19 cellular contexts compared by ENCODE assay signal in the genomic region with DNA sequence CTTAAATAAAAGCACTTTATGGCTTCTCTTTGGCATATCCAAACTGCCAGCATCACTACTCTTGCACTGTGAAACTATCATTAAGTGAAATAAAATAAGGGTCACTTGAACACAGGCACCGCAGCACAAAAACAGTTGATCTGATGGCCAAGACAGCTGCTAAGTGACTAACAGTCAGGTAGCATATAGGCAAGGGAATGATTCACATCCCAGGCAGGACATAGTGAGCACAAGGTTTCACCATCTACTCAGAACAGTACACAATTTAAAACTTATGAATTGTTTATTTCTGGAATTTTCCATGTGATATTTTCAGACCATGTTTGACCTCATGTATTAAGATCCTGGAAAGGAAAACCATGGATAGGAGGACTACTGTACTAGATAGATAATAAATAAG.
DNase-seq lines count a peak whose midpoint lies in the region; ATAC-seq and TF ChIP-seq lines count a peak whose summit lies in the region.
"Had no signal": no experiment of that assay in that cellular context is flagged by ENCODE, and none has a peak within 500 bp of the region (broad histone marks: within the 10 kb centered on the region; RNA-seq: fewer than 3 reads in every experiment).

No MANE protein-coding gene starts in this region.

- peak overlapping the region; percentile 87 for H3K27ac Mint-ChIP-seq in dendritic cell treated with granulocyte-macrophage colony-stimulating factor and Interleukin-4, amounts not matched to agents 40 ng/mL and 50 ng/mL, for 4 days
- H3K27ac Mint-ChIP-seq: B cell; CD4-positive, alpha-beta memory T cell had no signal

- no peak overlapping the region for H2AFZ ChIP-seq in GM23248

- H3K27ac ChIP-seq in GM23248 (no peak overlapping the region), gastrocnemius medialis (no peak overlapping the region)
- H3K27ac ChIP-seq: RWPE1, SJSA1 had no signal

- H3K4me3 ChIP-seq in GM23248 (no peak overlapping the region), gastrocnemius medialis (no peak overlapping the region)
- H3K4me3 ChIP-seq: K562, SJSA1 had no signal

- H3K4me1 Mint-ChIP-seq in dendritic cell treated with granulocyte-macrophage colony-stimulating factor and Interleukin-4, amounts not matched to agents 40 ng/mL and 50 ng/mL, for 4 days (ENCODE audit: low read depth), result peaks cover 46% of the 10 kb centered on the region
- H3K4me1 Mint-ChIP-seq: B cell had no signal

- in situ Hi-C loops in GM23248 (cut with MboI) (no loop called here), gastrocnemius medialis (cut with MboI; ENCODE audit: low sequenced_read_pairs in 4 of 4) (no loop called here)

- no peak for ATAC-seq in gastrocnemius medialis

- DNase-seq in GM23248, result peak; percentile 52
- DNase-seq in RPMI7951 (ENCODE audit: low read depth), result peak; percentile 48
- peak; percentile 49 for DNase-seq in kidney tubule cell (ENCODE audit: low spot score)
- DNase-seq in gastrocnemius medialis, result no peak
- no peak for DNase-seq in NCI-H1417 (lab: John Stamatoyannopoulos, UW)
- DNase-seq in RKO (ENCODE audit: low spot score), result no peak
- no peak for DNase-seq in activated CD8-positive, alpha-beta memory T cell treated with anti-CD3 and anti-CD28 coated beads, Interleukin-2, amount 50 U/mL, for 4 hours
- DNase-seq: CD4-positive, alpha-beta memory T cell; DMS79; GF-D8; NCI-H1105 treated with DMSO at 0.1 percent for 48 hours; NCI-H1930; NCI-H2171 treated with DMSO at 0.1 percent for 48 hours; NCI-H510A treated with DMSO at 0.1 percent for 48 hours had no signal

- no peak for TF ChIP-seq POLR2A in gastrocnemius medialis (IDR thresholded peaks at IDR 0.05)

- intact Hi-C loops in dendritic cell treated with granulocyte-macrophage colony-stimulating factor and Interleukin-4, amounts not matched to agents 40 ng/mL and 50 ng/mL, for 4 days (cut with micrococcal nuclease), result no loop called here
- intact Hi-C loops in gastrocnemius medialis (cut with DNase I; ENCODE audit: low total_unique reads), result no loop called here

- H3K4me1 ChIP-seq in GM23248 (ENCODE audit: insufficient read depth) (peaks cover 43% of the 10 kb centered on the region), gastrocnemius medialis (no peaks in the 10 kb centered on the region)

- no peak overlapping the region for H3K4me3 Mint-ChIP-seq in dendritic cell treated with granulocyte-macrophage colony-stimulating factor and Interleukin-4, amounts not matched to agents 40 ng/mL and 50 ng/mL, for 4 days
- H3K4me3 Mint-ChIP-seq: B cell; CD4-positive, alpha-beta memory T cell had no signal

- H3K9ac ChIP-seq in GM23248, result no peak overlapping the region

- WGBS in GM23248 (ENCODE audit: low coverage in 1 of 2, low lambda C conversion rate in 2 of 2, missing lambda C conversion rate in 2 of 2), 2 experiments, result 88 to 100% methylated on average over 1 of the region's 1 CpG

- H3K4me2 ChIP-seq in GM23248 (ENCODE audit: unreplicated experiment), result no peak overlapping the region

- H3F3A ChIP-seq in GM23248 (ENCODE audit: insufficient read depth), result peaks cover 34% of the 10 kb centered on the region

- H3K9me3 Mint-ChIP-seq in dendritic cell treated with granulocyte-macrophage colony-stimulating factor and Interleukin-4, amounts not matched to agents 40 ng/mL and 50 ng/mL, for 4 days, result no peaks in the 10 kb centered on the region

- H3K27me3 ChIP-seq in GM23248 (replicated peaks; ENCODE audit: insufficient read depth), result no peaks in the 10 kb centered on the region
- no peaks in the 10 kb centered on the region for H3K27me3 ChIP-seq in gastrocnemius medialis
- H3K27me3 ChIP-seq: SJSA1 had no signal

- H3K27me3 Mint-ChIP-seq in dendritic cell treated with granulocyte-macrophage colony-stimulating factor and Interleukin-4, amounts not matched to agents 40 ng/mL and 50 ng/mL, for 4 days, result peaks cover 7% of the 10 kb centered on the region

- no peak for TF ChIP-seq CTCF in gastrocnemius medialis (IDR thresholded peaks at IDR 0.05 in 4 of 5, conservative IDR thresholded peaks at IDR 0.05 in 1 of 5)

- H3K36me3 ChIP-seq in GM23248 (ENCODE audit: low read depth) (no peaks in the 10 kb centered on the region), gastrocnemius medialis (no peaks in the 10 kb centered on the region)
- H3K36me3 ChIP-seq: SJSA1 had no signal

- H3K79me2 ChIP-seq in GM23248 (ENCODE audit: insufficient read depth), result no peaks in the 10 kb centered on the region

- H3K9me3 ChIP-seq in GM23248 (ENCODE audit: low read depth) (no peaks in the 10 kb centered on the region), gastrocnemius medialis (no peaks in the 10 kb centered on the region)
- H3K9me3 ChIP-seq: SJSA1 had no signal

- no peaks in the 10 kb centered on the region for H4K20me1 ChIP-seq in GM23248 (ENCODE audit: insufficient read depth)

- no peaks in the 10 kb centered on the region for H3K36me3 Mint-ChIP-seq in dendritic cell treated with granulocyte-macrophage colony-stimulating factor and Interleukin-4, amounts not matched to agents 40 ng/mL and 50 ng/mL, for 4 days (ENCODE audit: low read depth)
- H3K36me3 Mint-ChIP-seq: CD4-positive, alpha-beta memory T cell had no signal

- no peaks in the 10 kb centered on the region for H3K9me2 ChIP-seq in GM23248 (ENCODE audit: insufficient read depth)

Comparison
In these comparisons a context has a peak if more than half of its experiments do, and no peak if none do; other contexts are left out.
1. DNase-seq: peak in GM23248 (single experiment), RPMI7951 (single experiment) and kidney tubule cell (single experiment); none in gastrocnemius medialis (0 of 2), NCI-H1417 (0 of 3), RKO (single experiment) and activated CD8-positive, alpha-beta memory T cell treated with anti-CD3 and anti-CD28 coated beads, Interleukin-2, amount 50 U/mL, for 4 hours (single experiment).